ENCODE assay signal across 8 cellular contexts in genomic region chr9:129111762-129112151, GRCh38. TPM values are rescaled to one million over a fixed set of nuclear protein-coding genes. Genes with fewer than 3 reads are reported as not detected.
DNase-seq lines count a peak whose midpoint lies in the region; ATAC-seq and TF ChIP-seq lines count a peak whose summit lies in the region.

No MANE protein-coding gene starts in this region.

- DNase-seq in AG20443 (ENCODE audit: low spot score) (peak; percentile 56), GM20000 (ENCODE audit: low spot score) (peak; percentile 62), NCI-H524 (lab: John Stamatoyannopoulos, UW) (peak; percentile 30 to 49), globus pallidus (ENCODE audit: low spot score) (peak; percentile 45), osteoblast (ENCODE audit: insufficient read length, low spot score, missing footprints) (peak; percentile 91), NK-92 (lab: John Stamatoyannopoulos, UW; ENCODE audit: unreplicated experiment) (no peak)
- DNase-seq in activated naive CD4-positive, alpha-beta T cell treated with anti-CD3 and anti-CD28 coated beads for 36 hours: peak; percentile 47

- H3K4me1 Mint-ChIP-seq in activated naive CD4-positive, alpha-beta T cell treated with anti-CD3 and anti-CD28 coated beads for 36 hours (ENCODE audit: low read depth): peaks cover 38% of the 10 kb centered on the region

- no peak for ATAC-seq in GM19452 (IDR thresholded peaks at IDR 0.05; ENCODE audit: unreplicated experiment)

- H3K36me3 ChIP-seq in osteoblast (ENCODE audit: insufficient read depth, low read length): peaks cover 11% of the 10 kb centered on the region

- H4K20me1 ChIP-seq in osteoblast (ENCODE audit: insufficient read depth, low read length): peaks cover 14% of the 10 kb centered on the region

- peak overlapping the region; percentile 100 for H3K4me2 ChIP-seq in osteoblast (ENCODE audit: insufficient read depth, low read length)

- H2AFZ ChIP-seq in osteoblast (ENCODE audit: low read length): peak overlapping the region; percentile 88

- peak overlapping the region; percentile 86 for H3K4me3 ChIP-seq in osteoblast (ENCODE audit: insufficient read depth, low read length)

- H3K4me1 ChIP-seq in osteoblast (ENCODE audit: insufficient read depth, low read length): peaks cover 14% of the 10 kb centered on the region

- intact Hi-C loops in activated naive CD4-positive, alpha-beta T cell treated with anti-CD3 and anti-CD28 coated beads for 36 hours (cut with micrococcal nuclease): loop anchor here (1.0 to 5.0 kb wide), 3 partner anchors 29 to 294 kb away; partner anchors contain the start of genes ENDOG and SH3GLB2

- H3K79me2 ChIP-seq in osteoblast (ENCODE audit: insufficient read depth, low read length): peaks cover 59% of the 10 kb centered on the region

- H3K27ac ChIP-seq in osteoblast (ENCODE audit: low read depth, low read length): peak overlapping the region; percentile 92

- H3K4me3 Mint-ChIP-seq in activated naive CD4-positive, alpha-beta T cell treated with anti-CD3 and anti-CD28 coated beads for 36 hours: peak overlapping the region; percentile 87

- no peaks in the 10 kb centered on the region for H3K27me3 ChIP-seq in osteoblast (ENCODE audit: insufficient read depth, low read length)

- H3K9me3 ChIP-seq in osteoblast (ENCODE audit: low read depth, low read length): no peaks in the 10 kb centered on the region

- H3K9me3 Mint-ChIP-seq in activated naive CD4-positive, alpha-beta T cell treated with anti-CD3 and anti-CD28 coated beads for 36 hours: no peaks in the 10 kb centered on the region

- no peak for TF ChIP-seq CTCF in GM20000 (IDR thresholded peaks at IDR 0.05; ENCODE audit: extremely low read depth, missing control alignments)
- no peak for TF ChIP-seq CTCF in osteoblast (IDR thresholded peaks at IDR 0.05; ENCODE audit: extremely low read depth, low read depth, low read length)

- H3K36me3 Mint-ChIP-seq in activated naive CD4-positive, alpha-beta T cell treated with anti-CD3 and anti-CD28 coated beads for 36 hours (ENCODE audit: low read depth): no peaks in the 10 kb centered on the region

- CTCF ChIA-PET in activated naive CD4-positive, alpha-beta T cell treated with anti-CD3 and anti-CD28 coated beads for 36 hours (lab: Charles Lee): interaction anchor here (1.0 to 2.6 kb wide), 3 partner anchors 19 to 294 kb away, joined by 3 to 8 read pairs (median 4); no protein-coding TSS in a partner anchor

- peak overlapping the region; percentile 93 for H3K27ac Mint-ChIP-seq in activated naive CD4-positive, alpha-beta T cell treated with anti-CD3 and anti-CD28 coated beads for 36 hours

- no peaks in the 10 kb centered on the region for H3K27me3 Mint-ChIP-seq in activated naive CD4-positive, alpha-beta T cell treated with anti-CD3 and anti-CD28 coated beads for 36 hours (ENCODE audit: low read depth)

RNA-seq across cellular contexts. Expression of gene PTPA, which starts 0.5 kb away (rescaled TPM):
- total RNA-seq in activated naive CD4-positive, alpha-beta T cell treated with anti-CD3 and anti-CD28 coated beads for 36 hours: 10 to 100 TPM; 83.0 to 94.5 TPM
- total RNA-seq in osteoblast: 64.8 and 73.5 TPM in 2 replicates

RNA-seq across cellular contexts. Expression of gene CRAT, which starts 1.2 kb away (rescaled TPM):
- 10 to 100 TPM; 15.0 to 15.8 TPM for total RNA-seq in activated naive CD4-positive, alpha-beta T cell treated with anti-CD3 and anti-CD28 coated beads for 36 hours
- 64.8 and 79.6 TPM in 2 replicates for total RNA-seq in osteoblast

RNA-seq across cellular contexts. Expression of gene DOLPP1, which starts 30.8 kb away (rescaled TPM):
- 10 to 100 TPM; 15.5 to 19.9 TPM for total RNA-seq in activated naive CD4-positive, alpha-beta T cell treated with anti-CD3 and anti-CD28 coated beads for 36 hours
- 10.3 and 10.5 TPM in 2 replicates for total RNA-seq in osteoblast
